In the genomic region with DNA sequence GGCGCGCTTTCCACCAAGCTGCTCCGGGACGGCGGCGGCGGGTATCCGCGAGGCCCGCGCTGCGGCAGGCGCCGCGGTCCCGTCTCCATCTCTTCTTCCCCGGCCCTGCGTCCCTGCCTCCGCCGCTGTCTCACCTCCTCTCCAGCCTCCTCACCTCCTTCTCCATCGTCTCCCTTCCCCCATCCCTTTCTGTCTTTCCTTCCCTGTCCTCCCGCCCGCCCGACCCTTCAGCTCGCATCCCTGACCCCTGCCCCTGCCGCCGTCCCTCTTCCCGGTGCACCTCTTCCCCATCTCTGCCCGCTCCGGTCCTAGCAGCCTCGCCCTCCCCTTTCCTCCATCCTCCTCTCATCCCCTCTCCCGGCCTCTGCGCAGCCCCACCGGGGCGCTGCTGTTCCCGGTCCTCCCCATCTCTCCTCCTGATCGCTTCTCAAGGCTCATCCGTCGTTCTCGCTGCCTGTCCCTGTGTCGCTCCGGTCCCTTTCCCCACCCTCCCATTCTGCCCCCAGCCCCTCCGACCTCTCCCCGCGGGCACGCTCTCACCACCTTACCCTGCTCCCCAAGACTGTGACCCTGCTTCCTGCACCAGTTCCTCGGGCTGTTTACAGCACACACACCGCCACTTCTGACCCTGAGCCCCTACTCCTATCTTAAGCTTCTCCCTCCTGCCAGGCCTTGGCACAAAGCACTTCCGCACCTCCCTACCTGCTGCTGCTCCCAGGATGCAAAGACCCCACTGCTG, we compare ENCODE assay signal across 8 cellular contexts. TPM values are rescaled to one million over a fixed set of nuclear protein-coding genes. Genes with fewer than 3 reads are reported as not detected.
DNase-seq lines count a peak whose midpoint lies in the region; ATAC-seq lines count a peak whose summit lies in the region.

No MANE protein-coding gene starts in this region.

- H3K27ac Mint-ChIP-seq in IgD-negative memory B cell = peak overlapping the region; percentile 83 to 97 (median 94)
- peak overlapping the region; percentile 96 for H3K27ac Mint-ChIP-seq in activated CD8-positive, alpha-beta T cell treated with anti-CD3 and anti-CD28 coated beads, Interleukin-2, amount 10 ng/mL, durations not matched to agents 7 days and 5 days

- peak; percentile 46 to 48 for DNase-seq in NCI-H524 (lab: John Stamatoyannopoulos, UW)
- DNase-seq in NCI-H524 treated with DMSO at 0.1 percent for 48 hours (lab: John Stamatoyannopoulos, UW) = no peak
- DNase-seq in activated CD8-positive, alpha-beta T cell treated with anti-CD3 and anti-CD28 coated beads, Interleukin-2, amount 10 ng/mL, durations not matched to agents 7 days and 5 days = peak; percentile 43
- peak; percentile 62 for DNase-seq in cardiac septum (ENCODE audit: low spot score)
- DNase-seq in skeletal muscle cell (ENCODE audit: low read depth) = no peak

- POLR2A ChIA-PET in activated CD8-positive, alpha-beta T cell treated with anti-CD3 and anti-CD28 coated beads, Interleukin-2, amount 10 ng/mL, durations not matched to agents 7 days and 5 days (lab: Charles Lee) = interaction anchor here (0.6 to 8.2 kb wide), 8 partner anchors 10 to 206 kb away, joined by 3 to 105 read pairs (median 4); no protein-coding TSS in a partner anchor

- CTCF ChIA-PET in activated CD8-positive, alpha-beta T cell treated with anti-CD3 and anti-CD28 coated beads, Interleukin-2, amount 10 ng/mL, durations not matched to agents 7 days and 5 days (lab: Charles Lee) = interaction anchor here (1.0 to 3.4 kb wide), 4 partner anchors 34 to 49 kb away, joined by 3 to 21 read pairs (median 10); no protein-coding TSS in a partner anchor

- peak overlapping the region; percentile 81 for H3K4me3 ChIP-seq in skeletal muscle cell (ENCODE audit: low read depth, low read length)

- H3K9me3 Mint-ChIP-seq in IgD-negative memory B cell = no peaks in the 10 kb centered on the region
- H3K9me3 Mint-ChIP-seq in activated CD8-positive, alpha-beta T cell treated with anti-CD3 and anti-CD28 coated beads, Interleukin-2, amount 10 ng/mL, durations not matched to agents 7 days and 5 days (ENCODE audit: insufficient read depth) = no peaks in the 10 kb centered on the region

- peaks cover 17 to 24% (median 19%) of the 10 kb centered on the region in 3 donors for H3K4me1 Mint-ChIP-seq in IgD-negative memory B cell
- H3K4me1 Mint-ChIP-seq in activated CD8-positive, alpha-beta T cell treated with anti-CD3 and anti-CD28 coated beads, Interleukin-2, amount 10 ng/mL, durations not matched to agents 7 days and 5 days (ENCODE audit: low read depth) = peaks cover 37% of the 10 kb centered on the region

- H3K27me3 Mint-ChIP-seq in IgD-negative memory B cell = peaks cover 2% of the 10 kb centered on the region
- no peaks in the 10 kb centered on the region for H3K27me3 Mint-ChIP-seq in activated CD8-positive, alpha-beta T cell treated with anti-CD3 and anti-CD28 coated beads, Interleukin-2, amount 10 ng/mL, durations not matched to agents 7 days and 5 days (ENCODE audit: low read depth)

- no peaks in the 10 kb centered on the region for H3K36me3 Mint-ChIP-seq in IgD-negative memory B cell
- peaks cover 16% of the 10 kb centered on the region for H3K36me3 Mint-ChIP-seq in activated CD8-positive, alpha-beta T cell treated with anti-CD3 and anti-CD28 coated beads, Interleukin-2, amount 10 ng/mL, durations not matched to agents 7 days and 5 days (ENCODE audit: low read depth)

- peak overlapping the region; percentile 94 to 98 (median 96) for H3K4me3 Mint-ChIP-seq in IgD-negative memory B cell
- H3K4me3 Mint-ChIP-seq in activated CD8-positive, alpha-beta T cell treated with anti-CD3 and anti-CD28 coated beads, Interleukin-2, amount 10 ng/mL, durations not matched to agents 7 days and 5 days = peak overlapping the region; percentile 96

- peak; percentile 9 for ATAC-seq in activated CD8-positive, alpha-beta T cell treated with anti-CD3 and anti-CD28 coated beads, Interleukin-2, amount 10 ng/mL, durations not matched to agents 7 days and 5 days
- ATAC-seq in HG02623 (IDR thresholded peaks at IDR 0.05; ENCODE audit: unreplicated experiment) = no peak
- no peak for ATAC-seq in HG03354 (IDR thresholded peaks at IDR 0.05; ENCODE audit: poor library complexity, severe bottlenecking, unreplicated experiment)

- intact Hi-C loops in cardiac septum (cut with DNase I) = no loop called here

RNA-seq across cellular contexts. Expression of a gene that starts 0.8 kb away (rescaled TPM):
- 0.71 TPM for polyA plus RNA-seq in IgD-negative memory B cell
- 10 to 100 TPM; 15.6 to 17.2 TPM for total RNA-seq in activated CD8-positive, alpha-beta T cell treated with anti-CD3 and anti-CD28 coated beads, Interleukin-2, amount 10 ng/mL, durations not matched to agents 7 days and 5 days
- 6.6 TPM for total RNA-seq in cardiac septum

RNA-seq across cellular contexts. Expression of a gene that starts 52.7 kb away (rescaled TPM):
- 20.4 TPM for polyA plus RNA-seq in IgD-negative memory B cell
- 100 to 1,000 TPM; 343 to 360 TPM for total RNA-seq in activated CD8-positive, alpha-beta T cell treated with anti-CD3 and anti-CD28 coated beads, Interleukin-2, amount 10 ng/mL, durations not matched to agents 7 days and 5 days
- 19.3 TPM for total RNA-seq in cardiac septum

Comparison
In these comparisons a context has a peak if more than half of its experiments do, and no peak if none do; other contexts are left out.
1. DNase-seq: peak in NCI-H524 (2 of 2), activated CD8-positive, alpha-beta T cell treated with anti-CD3 and anti-CD28 coated beads, Interleukin-2, amount 10 ng/mL, durations not matched to agents 7 days and 5 days (single experiment) and cardiac septum (single experiment); none in NCI-H524 treated with DMSO at 0.1 percent for 48 hours (single experiment) and skeletal muscle cell (single experiment).
2. RNA of a gene that starts 52.7 kb away (total RNA-seq): 343 to 360 TPM in activated CD8-positive, alpha-beta T cell treated with anti-CD3 and anti-CD28 coated beads, Interleukin-2, amount 10 ng/mL, durations not matched to agents 7 days and 5 days; 19.3 TPM in cardiac septum (single experiment); every median in the first group is over 10 times any median in the second.